Comparison of ENCODE assay signal across 8 cellular contexts in genomic region chr4:53012738-53013137, GRCh38.
DNase-seq lines count a peak whose midpoint lies in the region; ATAC-seq and TF ChIP-seq lines count a peak whose summit lies in the region.

No MANE protein-coding gene starts in this region.

- peak overlapping the region; percentile 56 for H3K4me3 Mint-ChIP-seq in type B pancreatic cell

- H3K9ac ChIP-seq in MM.1S (ENCODE audit: low read length) = no peak overlapping the region

- peaks cover 2% of the 10 kb centered on the region for H3K36me3 Mint-ChIP-seq in type B pancreatic cell

- H3K9me3 ChIP-seq in right atrium auricular region (no peaks in the 10 kb centered on the region), breast epithelium (no peaks in the 10 kb centered on the region), MM.1S (replicated peaks; ENCODE audit: insufficient read depth, low read length) (no peaks in the 10 kb centered on the region)

- H3K27ac ChIP-seq in right atrium auricular region = peak overlapping the region in 1 of 2 donors; percentile 48
- peak overlapping the region; percentile 45 to 61 for H3K27ac ChIP-seq in breast epithelium
- no peak overlapping the region for H3K27ac ChIP-seq in MM.1S (ENCODE audit: low read length)

- H3K4me1 ChIP-seq in right atrium auricular region (peaks cover 0 to 46% of the 10 kb centered on the region in 2 donors), breast epithelium (peaks cover 0 to 4% of the 10 kb centered on the region in 2 donors), MM.1S (ENCODE audit: low read length) (no peaks in the 10 kb centered on the region)

- H3K4me3 ChIP-seq in right atrium auricular region (no peak overlapping the region), breast epithelium (peak overlapping the region in 1 of 3 donors; percentile 7), MM.1S (ENCODE audit: low read length) (no peak overlapping the region)

- no peak for DNase-seq in Right ventricle myocardium superior
- no peak for DNase-seq in right atrium auricular region (ENCODE audit: low spot score)
- no peak for DNase-seq in breast epithelium (ENCODE audit: low spot score in 2 of 2)
- no peak for DNase-seq in type B pancreatic cell (ENCODE audit: extremely low spot score, unreplicated experiment)
- no peak for DNase-seq in MM.1S
- DNase-seq in Ammon's horn (ENCODE audit: low spot score) = no peak
- DNase-seq in GOT3 (lab: John Stamatoyannopoulos, UW) = no peak

- H3F3A ChIP-seq in MM.1S (ENCODE audit: insufficient read depth, low read length) = no peaks in the 10 kb centered on the region

- no peaks in the 10 kb centered on the region for H3K27me3 Mint-ChIP-seq in type B pancreatic cell

- no peaks in the 10 kb centered on the region for H3K9me2 ChIP-seq in MM.1S (replicated peaks; ENCODE audit: insufficient read depth, low read length)

- peak overlapping the region; percentile 66 for H3K27ac Mint-ChIP-seq in type B pancreatic cell

- H3K36me3 ChIP-seq in right atrium auricular region (no peaks in the 10 kb centered on the region), breast epithelium (no peaks in the 10 kb centered on the region), MM.1S (replicated peaks; ENCODE audit: insufficient read depth, low read length) (no peaks in the 10 kb centered on the region)

- intact Hi-C loops in Right ventricle myocardium superior (cut with DNase I) (loop anchor here (10.0 kb wide), 3 partner anchors 132 to 352 kb away; partner anchors contain the start of gene SCFD2), breast epithelium (cut with DNase I; ENCODE audit: low total_unique reads) (no loop called here)

- TF ChIP-seq CTCF in right atrium auricular region (IDR thresholded peaks at IDR 0.05) (no peak), breast epithelium (IDR thresholded peaks at IDR 0.05) (no peak), type B pancreatic cell (conservative IDR thresholded peaks at IDR 0.05) (no peak), MM.1S (IDR thresholded peaks at IDR 0.05; ENCODE audit: low read length) (no peak)

- H2AFZ ChIP-seq in MM.1S (ENCODE audit: low read length) = no peak overlapping the region

- no peaks in the 10 kb centered on the region for H4K20me1 ChIP-seq in MM.1S (ENCODE audit: insufficient read depth, low read length)

- TF ChIP-seq POLR2A in breast epithelium (IDR thresholded peaks at IDR 0.05) = no peak

- H3K27me3 ChIP-seq in right atrium auricular region (no peaks in the 10 kb centered on the region), breast epithelium (no peaks in the 10 kb centered on the region), MM.1S (replicated peaks; ENCODE audit: insufficient read depth, low read length) (no peaks in the 10 kb centered on the region)

- H3K79me2 ChIP-seq in MM.1S (ENCODE audit: low read length) = no peaks in the 10 kb centered on the region

- H3K4me1 Mint-ChIP-seq in type B pancreatic cell (ENCODE audit: unreplicated experiment) = peaks cover 79% of the 10 kb centered on the region

- ATAC-seq in Right ventricle myocardium superior (ENCODE audit: poor library complexity) = peak; percentile 27
- ATAC-seq in HG03378 (IDR thresholded peaks at IDR 0.05; ENCODE audit: unreplicated experiment) = peak; percentile 72

- peaks cover 3% of the 10 kb centered on the region for H3K9me3 Mint-ChIP-seq in type B pancreatic cell

- H3K4me2 ChIP-seq in MM.1S (ENCODE audit: low read depth, low read length) = no peak overlapping the region
